In genomic region chr1:93304716-93305138, GRCh38 we compare ENCODE assay signal across 8 cellular contexts. TPM values are rescaled to one million over a fixed set of nuclear protein-coding genes. Genes with fewer than 3 reads are reported as not detected.
DNase-seq lines count a peak whose midpoint lies in the region; ATAC-seq and TF ChIP-seq lines count a peak whose summit lies in the region.

No MANE protein-coding gene starts in this region.

- no peaks in the 10 kb centered on the region for H3K9me3 Mint-ChIP-seq in MCF 10A (ENCODE audit: unreplicated experiment)

- BruUV-seq in MCF 10A (replicated peaks; lab: Mats Ljungman, UMichigan), result no TSS peak

- H3K27ac ChIP-seq in C4-2B, result no peak overlapping the region
- H3K27ac ChIP-seq in SK-N-MC, result no peak overlapping the region

- H3K4me3 ChIP-seq in SK-N-MC, result no peak overlapping the region

- peaks cover 4% of the 10 kb centered on the region for H3K36me3 Mint-ChIP-seq in MCF 10A (ENCODE audit: insufficient read depth, unreplicated experiment)

- H3K4me3 Mint-ChIP-seq in MCF 10A (ENCODE audit: unreplicated experiment), result no peak overlapping the region

- H3K36me3 ChIP-seq in SK-N-MC (ENCODE audit: insufficient read depth, low read length), result no peaks in the 10 kb centered on the region

- H3K27me3 Mint-ChIP-seq in MCF 10A (ENCODE audit: insufficient read depth, unreplicated experiment), result no peaks in the 10 kb centered on the region

- intact Hi-C loops in MCF 10A (cut with micrococcal nuclease), result loop anchor here (1.0 to 10.0 kb wide), 6 partner anchors 41 to 540 kb away; partner anchors contain the start of gene DR1

- DNase-seq in MV-4-11 (lab: John Stamatoyannopoulos, UW), result peak; percentile 72
- DNase-seq in SK-N-MC (ENCODE audit: low read depth, low spot score), result peak; percentile 47
- DNase-seq in MCF 10A (ENCODE audit: unreplicated experiment), result peak; percentile 80
- DNase-seq in kidney tubule cell (ENCODE audit: low spot score), result peak; percentile 63
- DNase-seq in stimulated activated CD4-positive, alpha-beta T cell treated with anti-CD3 and anti-CD28 coated beads, TNF-alpha, amount 100 ng/mL, for 4 hours (ENCODE audit: low read depth in 3 of 3), result peak in 2 of 3 experiments; percentile 1 to 39

- ATAC-seq in GM18907 (IDR thresholded peaks at IDR 0.05; ENCODE audit: unreplicated experiment) (peak; percentile 46), HG03108 (IDR thresholded peaks at IDR 0.05; ENCODE audit: unreplicated experiment) (no peak)

- H3K9me3 ChIP-seq in SK-N-MC (ENCODE audit: low read depth, low read length), result no peaks in the 10 kb centered on the region

- H3K27ac Mint-ChIP-seq in MCF 10A (ENCODE audit: low read depth, unreplicated experiment), result no peak overlapping the region

- CTCF ChIA-PET in MCF 10A (lab: Yijun Ruan, JAX), result interaction anchor here (0.6 to 3.1 kb wide), 50 partner anchors 10 to 570 kb away, joined by 3 to 24 read pairs (median 4); partner anchors contain the start of gene DR1

- POLR2A ChIA-PET in MCF 10A (lab: Yijun Ruan, JAX), result interaction anchor here (0.5 to 3.0 kb wide), 18 partner anchors 15 to 541 kb away, joined by 3 to 36 read pairs (median 4); partner anchors contain the start of genes DR1, FNBP1L and MTF2

- H3K4me1 Mint-ChIP-seq in MCF 10A (ENCODE audit: insufficient read depth, unreplicated experiment), result no peaks in the 10 kb centered on the region

- TF ChIP-seq CTCF in C4-2B (conservative IDR thresholded peaks at IDR 0.05), result peak; percentile 96
- TF ChIP-seq CTCF in MCF 10A (IDR thresholded peaks at IDR 0.05; ENCODE audit: unreplicated experiment), result peak; percentile 81

- H3K9ac ChIP-seq in SK-N-MC (ENCODE audit: insufficient read length), result no peak overlapping the region

RNA-seq across cellular contexts. Expression of gene DR1, which starts 41.0 kb away (rescaled TPM):
- 103 and 104 TPM in 2 replicates for total RNA-seq in MCF 10A (2022)

Comparison
In these comparisons a context has a peak if more than half of its experiments do, and no peak if none do; other contexts are left out.
1. DNase-seq: peak in every context shown above with its lines; median percentile 80 in MCF 10A; 72 in MV-4-11; 63 in kidney tubule cell; 47 in SK-N-MC; 20 in stimulated activated CD4-positive, alpha-beta T cell treated with anti-CD3 and anti-CD28 coated beads, TNF-alpha, amount 100 ng/mL, for 4 hours.